In the genomic region with DNA sequence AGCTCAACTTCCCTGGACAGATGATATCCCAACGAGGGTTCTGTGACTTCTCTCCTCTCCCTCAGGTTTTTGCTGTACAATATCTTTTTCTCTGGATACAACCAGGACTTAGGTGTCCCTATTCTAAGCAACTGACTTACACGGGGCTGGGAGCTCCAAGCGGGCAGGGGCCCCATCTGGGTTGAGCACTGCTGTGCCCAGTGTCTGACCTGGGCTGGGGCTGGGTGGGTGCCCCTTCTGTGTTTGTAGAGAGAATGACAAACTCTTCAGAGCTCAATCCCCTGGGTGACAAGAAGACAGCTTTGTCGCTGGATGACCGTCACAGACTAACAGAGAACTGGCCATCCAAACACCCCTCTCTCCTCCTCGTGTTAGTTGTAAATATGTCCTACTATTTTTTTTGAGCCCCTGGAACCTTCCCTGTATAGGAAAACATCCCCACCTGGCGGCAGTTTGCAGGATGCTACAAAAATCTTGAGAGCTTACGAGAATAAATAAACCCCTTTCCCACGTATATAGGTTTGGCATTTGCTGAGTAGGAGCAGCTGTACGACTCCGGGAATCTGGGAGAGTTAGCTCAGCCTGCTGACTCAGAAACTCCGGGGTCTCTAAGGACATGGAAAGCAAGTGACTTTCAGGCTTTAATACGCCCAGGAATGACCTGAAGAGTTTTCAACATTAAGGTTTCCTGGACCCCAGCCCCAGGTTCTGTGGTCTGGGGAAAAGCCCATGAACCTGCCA, we compare ENCODE assay signal across 9 cellular contexts. TPM values are rescaled to one million over a fixed set of nuclear protein-coding genes. Genes with fewer than 3 reads are reported as not detected.
DNase-seq lines count a peak whose midpoint lies in the region; ATAC-seq, FAIRE-seq and TF ChIP-seq lines count a peak whose summit lies in the region.
"Had no signal": no experiment of that assay in that cellular context is flagged by ENCODE, and none has a peak within 500 bp of the region (broad histone marks: within the 10 kb centered on the region; RNA-seq: fewer than 3 reads in every experiment).

No MANE protein-coding gene starts in this region.

- peaks cover 0 to 7% of the 10 kb centered on the region in 2 donors for H3K4me1 ChIP-seq in neuronal stem cell (ENCODE audit: control insufficient read depth in 2 of 2, insufficient read depth in 1 of 2, low read depth in 1 of 2, low read length in 2 of 2)
- H3K4me1 ChIP-seq in esophagus squamous epithelium = peaks cover 0 to 7% (median 0%) of the 10 kb centered on the region in 3 donors

- H3K4ac ChIP-seq in neuronal stem cell (ENCODE audit: low read length) = no peak overlapping the region

- no peak overlapping the region for H3K9ac ChIP-seq in neuronal stem cell (ENCODE audit: low read depth, low read length, poor library complexity)

- no peak overlapping the region for H2BK12ac ChIP-seq in neuronal stem cell (ENCODE audit: low read length)

- no peak overlapping the region for H3K4me2 ChIP-seq in neuronal stem cell (ENCODE audit: insufficient read depth, low read length, poor library complexity, severe bottlenecking)

- no peak overlapping the region for H2AFZ ChIP-seq in neuronal stem cell (ENCODE audit: low read length)

- H3K23ac ChIP-seq in neuronal stem cell (ENCODE audit: low read depth, low read length, poor library complexity) = no peak overlapping the region

- TF ChIP-seq POLR2A in GM12891 (IDR thresholded peaks at IDR 0.05; ENCODE audit: low read depth, low read length) (no peak), esophagus squamous epithelium (IDR thresholded peaks at IDR 0.05) (no peak)

- no peak overlapping the region for H3K14ac ChIP-seq in neuronal stem cell (ENCODE audit: low read length)

- H4K8ac ChIP-seq in neuronal stem cell (ENCODE audit: low read depth, low read length) = no peak overlapping the region

- H3K18ac ChIP-seq in neuronal stem cell (ENCODE audit: low read length) = peak overlapping the region; percentile 2

- TF ChIP-seq CTCF in dorsolateral prefrontal cortex (IDR thresholded peaks at IDR 0.05 in 54 of 56, conservative IDR thresholded peaks at IDR 0.05 in 2 of 56; ENCODE audit: low read depth in 1 of 56, partially characterized antibody in 56 of 56) = peak in 42 of 56 donors; percentile 11 to 44 (median 29)
- peak in 3 of 6 experiments; percentile 9 to 28 (median 22) for TF ChIP-seq CTCF in esophagus squamous epithelium (IDR thresholded peaks at IDR 0.05)

- H3K27ac ChIP-seq in dorsolateral prefrontal cortex (peak overlapping the region in 48 of 59 donors; percentile 5 to 89 (median 62)), neuronal stem cell (replicated peaks; ENCODE audit: low read length) (no peak overlapping the region), esophagus squamous epithelium (peak overlapping the region in 1 of 4 donors; percentile 36)
- H3K27ac ChIP-seq: SK-N-MC had no signal

- no peak for FAIRE-seq in GM12891 (lab: Jason Lieb, UNC)

- DNase-seq in EL = peak; percentile 74
- peak; percentile 69 for DNase-seq in NCI-H226
- DNase-seq in dorsolateral prefrontal cortex = peak in 3 of 10 donors; percentile 54 to 68 (median 59)
- DNase-seq in neuronal stem cell (ENCODE audit: low spot score) = peak; percentile 46
- no peak for DNase-seq in stimulated activated CD4-positive, alpha-beta T cell treated with anti-CD3 and anti-CD28 coated beads, Interleukin-4, amount 100 ng/mL, for 4 hours
- DNase-seq in GM12891 (ENCODE audit: insufficient read length, low spot score) = no peak
- no peak for DNase-seq in esophagus squamous epithelium (lab: John Stamatoyannopoulos, UW)

- no peak overlapping the region for H3K4me3 ChIP-seq in dorsolateral prefrontal cortex
- no peak overlapping the region for H3K4me3 ChIP-seq in neuronal stem cell (ENCODE audit: low read length in 2 of 2)
- no peak overlapping the region for H3K4me3 ChIP-seq in esophagus squamous epithelium
- H3K4me3 ChIP-seq: SK-N-MC had no signal

- no peak overlapping the region for H2BK120ac ChIP-seq in neuronal stem cell (ENCODE audit: low read depth, low read length)

- no peak overlapping the region for H2BK5ac ChIP-seq in neuronal stem cell (ENCODE audit: low read length)

- H3K9me3 ChIP-seq in neuronal stem cell (replicated peaks in 1 of 2; ENCODE audit: control insufficient read depth in 2 of 2, insufficient read depth in 1 of 2, low read depth in 1 of 2, low read length in 2 of 2) (no peaks in the 10 kb centered on the region), esophagus squamous epithelium (no peaks in the 10 kb centered on the region)

- intact Hi-C loops in dorsolateral prefrontal cortex (cut with DNase I) (loop anchor here (5.0 to 10.0 kb wide), 4 partner anchors 104 to 686 kb away; no protein-coding TSS in a partner anchor), esophagus squamous epithelium (cut with DNase I) (loop anchor here (10.0 kb wide), 1 partner anchor 296 kb away; no protein-coding TSS in a partner anchor)

- H2AK5ac ChIP-seq in neuronal stem cell (ENCODE audit: low read depth, low read length) = no peak overlapping the region

- peaks cover 0 to 2% of the 10 kb centered on the region in 2 donors for H3K36me3 ChIP-seq in neuronal stem cell (replicated peaks in 1 of 2; ENCODE audit: control insufficient read depth in 2 of 2, insufficient read depth in 2 of 2, low read length in 2 of 2)
- peaks cover 0 to 8% (median 0%) of the 10 kb centered on the region in 3 donors for H3K36me3 ChIP-seq in esophagus squamous epithelium

- H4K91ac ChIP-seq in neuronal stem cell (ENCODE audit: low read depth, low read length, poor library complexity) = no peak overlapping the region

- H2BK15ac ChIP-seq in neuronal stem cell (ENCODE audit: low read length) = no peak overlapping the region

- no CpG with 5 or more reads among the region's 13 CpGs for WGBS in neuronal stem cell (ENCODE audit: extremely low coverage in 2 of 2, insufficient read length in 2 of 2, insufficient replicate concordance in 1 of 2), 2 donors
- 26 to 35% methylated on average over 8 to 12 of the region's 13 CpGs for WGBS in esophagus squamous epithelium, 2 donors

- H3K27me3 ChIP-seq in dorsolateral prefrontal cortex = no peaks in the 10 kb centered on the region
- no peaks in the 10 kb centered on the region for H3K27me3 ChIP-seq in neuronal stem cell (ENCODE audit: control insufficient read depth in 3 of 3, insufficient read depth in 3 of 3, low read depth in 1 of 3, low read length in 3 of 3)
- peaks cover 0 to 2% (median 0%) of the 10 kb centered on the region in 4 donors for H3K27me3 ChIP-seq in esophagus squamous epithelium

- no peak for ATAC-seq in GM19467 (IDR thresholded peaks at IDR 0.05; ENCODE audit: unreplicated experiment)

- H3K79me1 ChIP-seq in neuronal stem cell (ENCODE audit: low read depth, low read length) = no peaks in the 10 kb centered on the region

TF ChIP-seq in GM12891, 5 proteins besides CTCF, POLR2A, EP300 and RAD21:
- TF ChIP-seq POU2F2 (IDR thresholded peaks at IDR 0.05; ENCODE audit: low read depth, low read length) = no peak
- TF ChIP-seq PAX5 (IDR thresholded peaks at IDR 0.05; ENCODE audit: insufficient read depth, low read length, severe bottlenecking) = no peak
- TF ChIP-seq SPI1 (IDR thresholded peaks at IDR 0.05; ENCODE audit: low read depth, low read length) = no peak
- TF ChIP-seq POLR2AphosphoS5 (IDR thresholded peaks at IDR 0.05; ENCODE audit: low read depth, low read length) = no peak
- no peak for TF ChIP-seq TAF1 (IDR thresholded peaks at IDR 0.05; ENCODE audit: low read depth, low read length)

RNA-seq across cellular contexts. Expression of a gene that starts 23.7 kb away (rescaled TPM):
- 1 to 10 TPM in 102 of 120 experiments, under 1 TPM in 18; 0.18 to 9.5 (median 2.6) TPM for total RNA-seq in dorsolateral prefrontal cortex
- polyA plus RNA-seq in neuronal stem cell (2013, experiment 1 of 2) = 0.10 TPM
- 0.10 TPM for polyA plus RNA-seq in neuronal stem cell (2013, experiment 2 of 2)
- 0.09 TPM for polyA plus RNA-seq in GM12891 (2012; ENCODE audit: low read depth, missing spikeins)
- not detected for total RNA-seq in esophagus squamous epithelium

Comparison
In these comparisons a context has a peak if more than half of its experiments do, and no peak if none do; other contexts are left out.
1. DNase-seq: peak in EL (single experiment), NCI-H226 (single experiment) and neuronal stem cell (single experiment); none in stimulated activated CD4-positive, alpha-beta T cell treated with anti-CD3 and anti-CD28 coated beads, Interleukin-4, amount 100 ng/mL, for 4 hours (0 of 2), GM12891 (single experiment) and esophagus squamous epithelium (single experiment).